ENCODE assay signal across 9 cellular contexts in genomic region chr7:131501422-131501821, GRCh38. TPM values are rescaled to one million over a fixed set of nuclear protein-coding genes. Genes with fewer than 3 reads are reported as not detected.
DNase-seq lines count a peak whose midpoint lies in the region; ATAC-seq and TF ChIP-seq lines count a peak whose summit lies in the region.
"Had no signal": no experiment of that assay in that cellular context is flagged by ENCODE, and none has a peak within 500 bp of the region (broad histone marks: within the 10 kb centered on the region; RNA-seq: fewer than 3 reads in every experiment).

No MANE protein-coding gene starts in this region.

- H3K36me3 ChIP-seq in IMR-90 (ENCODE audit: control insufficient read depth, insufficient read depth, low read length) = peaks cover 3% of the 10 kb centered on the region; the same call in 1 of the 2 replicates
- no peaks in the 10 kb centered on the region for H3K36me3 ChIP-seq in adrenal gland (replicated peaks in 1 of 2)
- H3K36me3 ChIP-seq: thoracic aorta had no signal

- WGBS in IMR-90 (ENCODE audit: extremely low coverage in 2 of 2, insufficient read length in 1 of 2), 2 experiments = no CpG with 5 or more reads among the region's 3 CpGs
- 83 to 94% (median 89%) methylated on average over 3 of the region's 3 CpGs for WGBS in adrenal gland, 4 donors

- no peak overlapping the region for H2AK9ac ChIP-seq in IMR-90 (replicated peaks; ENCODE audit: low read depth, low read length, poor library complexity)

- H2AFZ ChIP-seq in IMR-90 (replicated peaks; ENCODE audit: low read length, poor library complexity) = no peak overlapping the region

- H3K4me1 ChIP-seq in IMR-90 (ENCODE audit: control insufficient read depth, insufficient read depth, low read length) (peaks cover 26% of the 10 kb centered on the region), adrenal gland (replicated peaks in 1 of 2) (peaks cover 15 to 17% of the 10 kb centered on the region in 2 donors)

- POLR2A ChIA-PET in IMR-90 (lab: Charles Lee; ENCODE audit: unreplicated experiment) = no interaction called here

- H3K4me2 ChIP-seq in IMR-90 (ENCODE audit: low read depth, low read length) = no peak overlapping the region

- no peak overlapping the region for H3K18ac ChIP-seq in IMR-90 (ENCODE audit: low read depth, low read length)

- H3K36me3 Mint-ChIP-seq in activated naive CD8-positive, alpha-beta T cell = peaks cover 2% of the 10 kb centered on the region

- H3K4ac ChIP-seq in IMR-90 (ENCODE audit: low read depth, low read length) = peak overlapping the region; percentile 5; the same call in 1 of the 2 replicates

- no peak overlapping the region for H2BK15ac ChIP-seq in IMR-90 (ENCODE audit: low read depth, low read length)

- no peak overlapping the region for H4K8ac ChIP-seq in IMR-90 (ENCODE audit: low read depth in 2 of 2, low read length in 2 of 2)

- H3K9me1 ChIP-seq in IMR-90 (ENCODE audit: insufficient read depth, low read length) = peaks cover 27% of the 10 kb centered on the region

- dilution Hi-C loops in IMR-90 (cut with HindIII; ENCODE audit: low sequenced_read_pairs, unreplicated experiment) = no loop called here

- TF ChIP-seq RAD21 in IMR-90 (IDR thresholded peaks at IDR 0.05; ENCODE audit: low read length) = no peak

- H3K4me3 ChIP-seq in IMR-90 (ENCODE audit: insufficient read depth, low read depth, low read length) = no peak overlapping the region
- no peak overlapping the region for H3K4me3 ChIP-seq in adrenal gland
- H3K4me3 ChIP-seq: thoracic aorta had no signal

- H3K56ac ChIP-seq in IMR-90 (ENCODE audit: extremely low read depth, insufficient read depth, low read length) = no peak overlapping the region

- H3K27ac ChIP-seq in IMR-90 (ENCODE audit: insufficient read depth, low read length) (no peak overlapping the region), adrenal gland (peak overlapping the region in 1 of 5 donors; percentile 9)
- H3K27ac ChIP-seq: thoracic aorta had no signal

- H3K9ac ChIP-seq in IMR-90 (ENCODE audit: low read depth, low read length) = no peak overlapping the region

- peaks cover 0 to 8% of the 10 kb centered on the region in 2 experiments; a peak in 1 of 4 replicates for H3K79me1 ChIP-seq in IMR-90 (ENCODE audit: low read depth in 1 of 2, low read length in 2 of 2)

- H4K20me1 ChIP-seq in IMR-90 (ENCODE audit: insufficient read depth, low read length) = peaks cover 13% of the 10 kb centered on the region

- H4K91ac ChIP-seq in IMR-90 (ENCODE audit: insufficient read depth, low read depth, low read length) = no peak overlapping the region

- no peak overlapping the region; the same call in 1 of the 2 replicates for H2AK5ac ChIP-seq in IMR-90 (ENCODE audit: low read depth, low read length)

- TF ChIP-seq POLR2A in IMR-90 (IDR thresholded peaks at IDR 0.05; ENCODE audit: low read depth, low read length) = no peak
- no peak for TF ChIP-seq POLR2A in adrenal gland (IDR thresholded peaks at IDR 0.05)

- H2BK20ac ChIP-seq in IMR-90 (ENCODE audit: low read depth, low read length) = no peak overlapping the region

- CTCF ChIA-PET in IMR-90 (lab: Yijun Ruan, JAX) = interaction anchor here (0.6 to 1.5 kb wide), 6 partner anchors 10 to 1920 kb away, joined by 3 to 5 read pairs (median 4); no protein-coding TSS in a partner anchor

- BruUV-seq in IMR-90 (replicated peaks; lab: Mats Ljungman, UMichigan) = no TSS peak

- H3K9me3 ChIP-seq in IMR-90 (ENCODE audit: control insufficient read depth, insufficient read depth, low read length) (no peaks in the 10 kb centered on the region), adrenal gland (replicated peaks in 1 of 3) (no peaks in the 10 kb centered on the region)
- H3K9me3 ChIP-seq: thoracic aorta had no signal

- ATAC-seq in GM21367 (IDR thresholded peaks at IDR 0.05; ENCODE audit: unreplicated experiment) = peak; percentile 75
- peak; percentile 68 for ATAC-seq in IMR-90 (ENCODE audit: low read depth)

- H3K27me3 ChIP-seq in IMR-90 (ENCODE audit: control insufficient read depth, insufficient read depth, low read length) = no peaks in the 10 kb centered on the region
- H3K27me3 ChIP-seq in adrenal gland = no peaks in the 10 kb centered on the region

- no peak overlapping the region for H4K5ac ChIP-seq in IMR-90 (ENCODE audit: low read depth, low read length)

- peak; percentile 7 for DNase-seq in CD1c-positive myeloid dendritic cell (ENCODE audit: extremely low spot score)
- DNase-seq in IMR-90 = peak; percentile 92
- DNase-seq in stimulated activated CD4-positive, alpha-beta T cell treated with anti-CD3 and anti-CD28 coated beads, Interleukin-4, amount 100 ng/mL, for 4 hours = peak; percentile 19 to 54
- no peak for DNase-seq in DMS79 treated with DMSO at 0.1 percent for 48 hours (lab: John Stamatoyannopoulos, UW)
- DNase-seq in NCI-H524 treated with DMSO at 0.1 percent for 48 hours (lab: John Stamatoyannopoulos, UW) = no peak
- DNase-seq in adrenal gland = no peak

- no peaks in the 10 kb centered on the region for H3K9me3 Mint-ChIP-seq in activated naive CD8-positive, alpha-beta T cell (ENCODE audit: low read depth)

- no peaks in the 10 kb centered on the region for H3K27me3 Mint-ChIP-seq in activated naive CD8-positive, alpha-beta T cell

- intact Hi-C loops in IMR-90 (cut with micrococcal nuclease) = loop anchor here (2.0 kb wide), 1 partner anchor 393 kb away; no protein-coding TSS in a partner anchor
- intact Hi-C loops in adrenal gland (cut with DNase I) = no loop called here

- H3K23ac ChIP-seq in IMR-90 (ENCODE audit: low read depth, low read length) = no peak overlapping the region

- peak overlapping the region; percentile 20 for H3K4me3 Mint-ChIP-seq in activated naive CD8-positive, alpha-beta T cell

- no peak for TF ChIP-seq CTCF in IMR-90 (conservative IDR thresholded peaks at IDR 0.05; ENCODE audit: low read depth, low read length)
- no peak for TF ChIP-seq CTCF in adrenal gland (IDR thresholded peaks at IDR 0.05)

- no peak overlapping the region for H2BK120ac ChIP-seq in IMR-90 (ENCODE audit: low read depth, low read length)

- no peak overlapping the region for H3K14ac ChIP-seq in IMR-90 (replicated peaks; ENCODE audit: low read depth, low read length)

- no peak overlapping the region for H2BK5ac ChIP-seq in IMR-90 (ENCODE audit: low read depth, low read length, poor library complexity, severe bottlenecking)

- in situ Hi-C loops in IMR-90 (cut with MboI; ENCODE audit: low sequenced_read_pairs) = no loop called here

- H3K4me1 Mint-ChIP-seq in activated naive CD8-positive, alpha-beta T cell (ENCODE audit: low read depth) = peaks cover 41% of the 10 kb centered on the region

- H3K27ac Mint-ChIP-seq in activated naive CD8-positive, alpha-beta T cell = peak overlapping the region; percentile 84

TF ChIP-seq in IMR-90, 13 proteins besides CTCF, POLR2A, EP300 and RAD21:
- TF ChIP-seq FOS (IDR thresholded peaks at IDR 0.05; ENCODE audit: low read depth, low read length) (0 out of 2 replicates have a peak, but pooled peaks have one; percentile 18), SMC3 (IDR thresholded peaks at IDR 0.05; ENCODE audit: low read depth, low read length) (no peak)
- TF ChIP-seq, protein P1, sequence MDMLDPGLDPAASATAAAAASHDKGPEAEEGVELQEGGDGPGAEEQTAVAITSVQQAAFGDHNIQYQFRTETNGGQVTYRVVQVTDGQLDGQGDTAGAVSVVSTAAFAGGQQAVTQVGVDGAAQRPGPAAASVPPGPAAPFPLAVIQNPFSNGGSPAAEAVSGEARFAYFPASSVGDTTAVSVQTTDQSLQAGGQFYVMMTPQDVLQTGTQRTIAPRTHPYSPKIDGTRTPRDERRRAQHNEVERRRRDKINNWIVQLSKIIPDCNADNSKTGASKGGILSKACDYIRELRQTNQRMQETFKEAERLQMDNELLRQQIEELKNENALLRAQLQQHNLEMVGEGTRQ (IDR thresholded peaks at IDR 0.05; ENCODE audit: low read depth, low read length) = no peak

RNA-seq across cellular contexts. Expression of gene PODXL, which starts 55.0 kb away (rescaled TPM):
- total RNA-seq in IMR-90 (2012; rRNA removed) = 1.3 and 1.4 TPM in 2 replicates
- polyA plus RNA-seq in IMR-90 (2012; rRNA removed) = 3.8 and 4.2 TPM in 2 replicates
- 1.9 and 2.1 TPM in 2 replicates for polyA plus RNA-seq in IMR-90 (2012; cell fraction: cytosol; rRNA removed)
- 6.7 and 7.8 TPM in 2 replicates for polyA plus RNA-seq in IMR-90 (2012; cell fraction: nucleus; rRNA removed; ENCODE audit: low replicate concordance)
- 10 to 100 TPM; 28.1 to 99.6 (median 42.4) TPM for total RNA-seq in adrenal gland
- 10 to 100 TPM; 10.2 to 44.2 (median 21.3) TPM for polyA plus RNA-seq in adrenal gland

Comparison
In these comparisons a context has a peak if more than half of its experiments do, and no peak if none do; other contexts are left out.
1. DNase-seq: peak in CD1c-positive myeloid dendritic cell (single experiment), IMR-90 (single experiment) and stimulated activated CD4-positive, alpha-beta T cell treated with anti-CD3 and anti-CD28 coated beads, Interleukin-4, amount 100 ng/mL, for 4 hours (2 of 2); none in DMS79 treated with DMSO at 0.1 percent for 48 hours (single experiment), NCI-H524 treated with DMSO at 0.1 percent for 48 hours (single experiment) and adrenal gland (0 of 7).
2. RNA of gene PODXL, which starts 55.0 kb away (total RNA-seq): 28.1 to 99.6 TPM in adrenal gland; 1.3 to 1.4 TPM in IMR-90; every median in the first group is over 10 times any median in the second.